Comparison of ENCODE assay signal across 9 cellular contexts in the genomic region with DNA sequence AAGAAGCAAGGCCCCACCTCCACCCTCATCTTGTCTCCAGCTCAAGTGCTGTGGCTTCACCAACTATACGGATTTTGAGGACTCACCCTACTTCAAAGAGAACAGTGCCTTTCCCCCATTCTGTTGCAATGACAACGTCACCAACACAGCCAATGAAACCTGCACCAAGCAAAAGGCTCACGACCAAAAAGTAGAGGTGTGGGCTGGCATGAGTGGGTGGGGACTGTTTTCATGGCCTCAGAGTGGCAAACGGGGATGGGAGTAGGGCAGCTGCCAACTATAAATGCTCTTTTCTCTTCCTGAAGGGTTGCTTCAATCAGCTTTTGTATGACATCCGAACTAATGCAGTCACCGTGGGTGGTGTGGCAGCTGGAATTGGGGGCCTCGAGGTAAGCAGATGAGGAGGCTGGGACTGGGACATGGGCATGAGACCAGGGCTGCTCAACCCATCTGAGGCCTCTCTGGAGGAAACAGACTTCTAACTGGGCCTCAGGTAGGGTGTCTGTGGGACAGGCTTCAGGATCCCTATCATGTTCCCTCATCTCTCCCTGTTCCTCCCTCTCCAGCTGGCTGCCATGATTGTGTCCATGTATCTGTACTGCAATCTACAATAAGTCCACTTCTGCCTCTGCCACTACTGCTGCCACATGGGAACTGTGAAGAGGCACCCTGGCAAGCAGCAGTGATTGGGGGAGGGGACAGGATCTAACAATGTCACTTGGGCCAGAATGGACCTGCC. TPM values are rescaled to one million over a fixed set of nuclear protein-coding genes. Genes with fewer than 3 reads are reported as not detected.
DNase-seq lines count a peak whose midpoint lies in the region; ATAC-seq and TF ChIP-seq lines count a peak whose summit lies in the region.
"Had no signal": no experiment of that assay in that cellular context is flagged by ENCODE, and none has a peak within 500 bp of the region (broad histone marks: within the 10 kb centered on the region; RNA-seq: fewer than 3 reads in every experiment).

No MANE protein-coding gene starts in this region.

- TF ChIP-seq CTCF in mammary epithelial cell (conservative IDR thresholded peaks at IDR 0.05 in 1 of 2, IDR thresholded peaks at IDR 0.05 in 1 of 2; ENCODE audit: extremely low read depth in 1 of 2, insufficient read depth in 1 of 2, low read depth in 1 of 2, low read length in 2 of 2) = no peak

- TSS peak; percentile 49 for BruUV-seq in mammary epithelial cell (replicated peaks; lab: Mats Ljungman, UMichigan)

- H3K79me2 ChIP-seq in mammary epithelial cell (ENCODE audit: insufficient read depth, low read length) = peaks cover 39% of the 10 kb centered on the region

- in situ Hi-C loops in mammary epithelial cell (cut with MboI; ENCODE audit: low sequenced_read_pairs in 2 of 2) = loop anchor here (5.0 to 25.0 kb wide), 3 partner anchors 37 to 498 kb away; partner anchors contain the start of genes GPBP1L1 (in 1 of the 2) and TMEM69 (in 1 of the 2)

- no peaks in the 10 kb centered on the region for H4K20me1 ChIP-seq in mammary epithelial cell (ENCODE audit: insufficient read depth, low read length)

- ATAC-seq in GM21360 (IDR thresholded peaks at IDR 0.05; ENCODE audit: unreplicated experiment) = no peak

- H3K4me1 ChIP-seq in mammary epithelial cell (ENCODE audit: insufficient read depth, low read length) = peaks cover 81% of the 10 kb centered on the region

- H3K9ac ChIP-seq in mammary epithelial cell (ENCODE audit: insufficient read depth, low read length) = no peak overlapping the region

- H2AFZ ChIP-seq in mammary epithelial cell (ENCODE audit: low read depth, low read length) = no peak overlapping the region

- H3K27me3 ChIP-seq in mammary epithelial cell (ENCODE audit: insufficient read depth, low read length) = no peaks in the 10 kb centered on the region

- H3K27ac ChIP-seq in mammary epithelial cell (ENCODE audit: insufficient read depth, low read depth, low read length) = peak overlapping the region; percentile 74

- H3K4me2 ChIP-seq in mammary epithelial cell (ENCODE audit: insufficient read depth, low read depth, low read length) = no peak overlapping the region

- no peak overlapping the region for H3K4me3 ChIP-seq in mammary epithelial cell (replicated peaks in 1 of 3; ENCODE audit: insufficient read depth in 1 of 3, low read depth in 2 of 3, low read length in 3 of 3)

- H3K36me3 ChIP-seq in mammary epithelial cell (ENCODE audit: insufficient read depth, low read length) = peaks cover 25% of the 10 kb centered on the region

- CTCF ChIA-PET in mammary epithelial cell (lab: Charles Lee; ENCODE audit: low non-redundant PET) = no interaction called here

- peak; percentile 36 to 49 for DNase-seq in activated CD4-positive, alpha-beta T cell treated with anti-CD3 and anti-CD28 coated beads, Interleukin-2, amount 50 U/mL, for 4 hours
- DNase-seq in mammary epithelial cell = no peak
- DNase-seq in stimulated activated CD4-positive, alpha-beta T cell treated with anti-CD3 and anti-CD28 coated beads, TNF-alpha, amount 100 ng/mL, for 48 hours (ENCODE audit: low read depth in 3 of 3) = peak in 2 of 3 donors; percentile 46 to 64
- DNase-seq in superior temporal gyrus (ENCODE audit: extremely low spot score) = no peak
- DNase-seq in islet precursor cell = no peak
- DNase-seq: activated CD4-positive, CD25-positive, alpha-beta regulatory T cell treated with anti-CD3 and anti-CD28 coated beads, Interleukin-2, amount 50 U/mL, for 72 hours; midbrain; NCI-H510A treated with DMSO at 0.1 percent for 48 hours had no signal

- WGBS in mammary epithelial cell (ENCODE audit: low coverage, missing lambda C conversion rate) = 16% methylated on average over 7 of the region's 7 CpGs

- intact Hi-C loops in mammary epithelial cell (cut with micrococcal nuclease) = loop anchor here (5.0 kb wide), 1 partner anchor 498 kb away; the partner anchor contains the start of genes GPBP1L1 and TMEM69

- H3K9me3 ChIP-seq in mammary epithelial cell (replicated peaks; ENCODE audit: insufficient read depth, low read length) = no peaks in the 10 kb centered on the region

- dilution Hi-C loops in mammary epithelial cell (cut with HindIII; ENCODE audit: low sequenced_read_pairs) = loop anchor here (5.0 kb wide), 1 partner anchor 68 kb away; no protein-coding TSS in a partner anchor

RNA-seq across cellular contexts. Expression of gene P3R3URF, which starts 8.8 kb away (rescaled TPM):
- not detected for total RNA-seq in mammary epithelial cell
- not detected for polyA plus RNA-seq in mammary epithelial cell
- polyA minus RNA-seq in mammary epithelial cell = not detected

RNA-seq across cellular contexts. Expression of gene TSPAN1, which starts 10.2 kb away (rescaled TPM):
- 100 to 1,000 TPM; 116 to 277 TPM for total RNA-seq in mammary epithelial cell
- polyA plus RNA-seq in mammary epithelial cell = 510 TPM
- polyA minus RNA-seq in mammary epithelial cell = 362 TPM

RNA-seq across cellular contexts. Expression of gene POMGNT1, which starts 13.1 kb away (rescaled TPM):
- 100 to 1,000 TPM in 1 of 2 donors, 10 to 100 TPM in 1; 92.5 to 144 TPM for total RNA-seq in mammary epithelial cell
- 73.1 TPM for polyA plus RNA-seq in mammary epithelial cell
- 55.2 TPM for polyA minus RNA-seq in mammary epithelial cell

RNA-seq across cellular contexts. Expression of gene LURAP1, which starts 18.0 kb away (rescaled TPM):
- total RNA-seq in mammary epithelial cell = 10 to 100 TPM in 1 of 2 donors, 1 to 10 TPM in 1; 8.8 to 13.8 TPM
- polyA plus RNA-seq in mammary epithelial cell = 5.4 TPM
- 12.4 TPM for polyA minus RNA-seq in mammary epithelial cell

RNA-seq across cellular contexts. Expression of gene PIK3R3, which starts 52.7 kb away (rescaled TPM):
- total RNA-seq in mammary epithelial cell = 10 to 100 TPM; 12.8 to 13.8 TPM
- 7.3 TPM for polyA plus RNA-seq in mammary epithelial cell
- 15.3 TPM for polyA minus RNA-seq in mammary epithelial cell

Comparison
In these comparisons a context has a peak if more than half of its experiments do, and no peak if none do; other contexts are left out.
1. DNase-seq: peak in activated CD4-positive, alpha-beta T cell treated with anti-CD3 and anti-CD28 coated beads, Interleukin-2, amount 50 U/mL, for 4 hours (2 of 2) and stimulated activated CD4-positive, alpha-beta T cell treated with anti-CD3 and anti-CD28 coated beads, TNF-alpha, amount 100 ng/mL, for 48 hours (2 of 3); none in mammary epithelial cell (single experiment), superior temporal gyrus (single experiment) and islet precursor cell (single experiment).